Comparison of ENCODE assay signal across 14 cellular contexts in genomic region chr20:62394248-62395245, GRCh38. TPM values are rescaled to one million over a fixed set of nuclear protein-coding genes. Genes with fewer than 3 reads are reported as not detected.
A peak's percentile ranks its signal among the peaks of the same experiment; 100 is the strongest.
DNase-seq lines count a peak whose midpoint lies in the region; ATAC-seq and TF ChIP-seq lines count a peak whose summit lies in the region.
"Had no signal": no experiment of that assay in that cellular context is flagged by ENCODE, and none has a peak within 500 bp of the region (broad histone marks: within the 10 kb centered on the region; RNA-seq: fewer than 3 reads in every experiment).

No MANE protein-coding gene starts in this region.

- no peak overlapping the region for H4K8ac ChIP-seq in mesenchymal stem cell (ENCODE audit: low read length)

- CTCF ChIA-PET in activated naive CD4-positive, alpha-beta T cell treated with anti-CD3 and anti-CD28 coated beads, Interleukin-2, amount 10 ng/mL, durations not matched to agents 7 days and 5 days (lab: Charles Lee) = interaction anchor here (1.4 to 1.9 kb wide), 2 partner anchors 12 to 16 kb away, joined by 3 to 4 read pairs; no protein-coding TSS in a partner anchor

- peak overlapping the region; percentile 45 for H3K27ac Mint-ChIP-seq in activated naive CD4-positive, alpha-beta T cell treated with anti-CD3 and anti-CD28 coated beads, Interleukin-2, amount 10 ng/mL, durations not matched to agents 7 days and 5 days
- no peak overlapping the region for H3K27ac Mint-ChIP-seq in natural killer cell

- no peak overlapping the region for H3K4ac ChIP-seq in mesenchymal stem cell (ENCODE audit: low read depth in 1 of 2, low read length in 2 of 2)

- no peaks in the 10 kb centered on the region for H3K27me3 Mint-ChIP-seq in activated naive CD4-positive, alpha-beta T cell treated with anti-CD3 and anti-CD28 coated beads, Interleukin-2, amount 10 ng/mL, durations not matched to agents 7 days and 5 days
- H3K27me3 Mint-ChIP-seq in natural killer cell (ENCODE audit: low read depth in 2 of 2) = no peaks in the 10 kb centered on the region
- H3K27me3 Mint-ChIP-seq: CD8-positive, alpha-beta memory T cell had no signal

- H3K18ac ChIP-seq in mesenchymal stem cell (ENCODE audit: low read depth in 1 of 2, low read length in 2 of 2) = no peak overlapping the region

- H3K4me3 Mint-ChIP-seq in activated naive CD4-positive, alpha-beta T cell treated with anti-CD3 and anti-CD28 coated beads, Interleukin-2, amount 10 ng/mL, durations not matched to agents 7 days and 5 days = no peak overlapping the region
- H3K4me3 Mint-ChIP-seq in natural killer cell = no peak overlapping the region
- H3K4me3 Mint-ChIP-seq: CD8-positive, alpha-beta memory T cell had no signal

- H3K79me1 ChIP-seq in mesenchymal stem cell (replicated peaks; ENCODE audit: low read length, poor library complexity, severe bottlenecking) = peaks cover 15% of the 10 kb centered on the region

- no peaks in the 10 kb centered on the region for H3K9me3 ChIP-seq in NT2/D1 (ENCODE audit: insufficient read depth, low read length)
- no peaks in the 10 kb centered on the region for H3K9me3 ChIP-seq in mesenchymal stem cell (ENCODE audit: control insufficient read depth, low read length)
- H3K9me3 ChIP-seq: HAP-1 had no signal

- H3K23ac ChIP-seq in mesenchymal stem cell (ENCODE audit: low read length in 2 of 2) = peak overlapping the region in 1 of 2 experiments; percentile 25

- ATAC-seq in esophagus mucosa (no peak), natural killer cell (no peak)

- H3K4me3 ChIP-seq in NT2/D1 (ENCODE audit: insufficient read length, low read depth) = no peak overlapping the region
- H3K4me3 ChIP-seq in mesenchymal stem cell (ENCODE audit: insufficient read depth in 1 of 2, low read depth in 1 of 2, low read length in 2 of 2) = no peak overlapping the region
- H3K4me3 ChIP-seq: BLaER1, HAP-1 had no signal

- TF ChIP-seq CTCF in natural killer cell (IDR thresholded peaks at IDR 0.05) = no peak

- H3K14ac ChIP-seq in mesenchymal stem cell (ENCODE audit: low read length in 2 of 2) = no peak overlapping the region

- H2BK120ac ChIP-seq in mesenchymal stem cell (ENCODE audit: low read depth, low read length) = no peak overlapping the region

- H3K9ac ChIP-seq in NT2/D1 (ENCODE audit: insufficient read length, low read depth) = peak overlapping the region; percentile 26
- no peak overlapping the region for H3K9ac ChIP-seq in mesenchymal stem cell (ENCODE audit: low read length)
- H3K9ac ChIP-seq: BLaER1 had no signal

- WGBS in mesenchymal stem cell = 92% methylated on average over 43 of the region's 44 CpGs

- H3K4me1 ChIP-seq in NT2/D1 (ENCODE audit: insufficient read depth, insufficient read length) (no peaks in the 10 kb centered on the region), mesenchymal stem cell (ENCODE audit: control insufficient read depth, insufficient read depth, low read depth, low read length) (peaks cover 6% of the 10 kb centered on the region)
- H3K4me1 ChIP-seq: HAP-1 had no signal

- H3K27ac ChIP-seq in mesenchymal stem cell (ENCODE audit: low read length, poor library complexity, severe bottlenecking) = no peak overlapping the region

- H2BK15ac ChIP-seq in mesenchymal stem cell (ENCODE audit: low read depth, poor library complexity, severe bottlenecking) = peak overlapping the region; percentile 0

- H4K91ac ChIP-seq in mesenchymal stem cell (ENCODE audit: low read length) = no peak overlapping the region

- no peak overlapping the region for H2AK5ac ChIP-seq in mesenchymal stem cell (ENCODE audit: low read length, severe bottlenecking)

- no peak overlapping the region for H3K4me2 ChIP-seq in mesenchymal stem cell (ENCODE audit: low read length, poor library complexity, severe bottlenecking)
- H3K4me2 ChIP-seq: BLaER1 had no signal

- no peaks in the 10 kb centered on the region for H3K4me1 Mint-ChIP-seq in activated naive CD4-positive, alpha-beta T cell treated with anti-CD3 and anti-CD28 coated beads, Interleukin-2, amount 10 ng/mL, durations not matched to agents 7 days and 5 days
- H3K4me1 Mint-ChIP-seq in natural killer cell = peaks cover 8% of the 10 kb centered on the region in 2 donors

- no peak overlapping the region for H2AFZ ChIP-seq in mesenchymal stem cell (ENCODE audit: low read depth, low read length)

- H2BK5ac ChIP-seq in mesenchymal stem cell (ENCODE audit: low read depth, low read length, poor library complexity, severe bottlenecking) = no peak overlapping the region

- peaks cover 68% of the 10 kb centered on the region for H3K36me3 ChIP-seq in NT2/D1 (ENCODE audit: insufficient read depth, insufficient read length, low read length)
- H3K36me3 ChIP-seq in mesenchymal stem cell (ENCODE audit: control insufficient read depth in 1 of 2, insufficient read depth in 2 of 2, low read depth in 1 of 2, low read length in 2 of 2) = peaks cover 45 to 89% of the 10 kb centered on the region in 2 experiments

- H2BK12ac ChIP-seq in mesenchymal stem cell (ENCODE audit: low read length in 2 of 2) = no peak overlapping the region

- DNase-seq in activated naive CD4-positive, alpha-beta T cell treated with anti-CD3 and anti-CD28 coated beads, Interleukin-2, amount 10 ng/mL, durations not matched to agents 7 days and 5 days = no peak
- DNase-seq in activated naive CD4-positive, alpha-beta T cell treated with Interleukin-2 at 50 U/mL for 16 hours = no peak
- DNase-seq in NT2/D1 (ENCODE audit: low read depth, low spot score) (no peak), mesenchymal stem cell (no peak), natural killer cell (no peak)
- DNase-seq: 8988T; AML-193; CD8-positive, alpha-beta memory T cell; GF-D8; GOT3 had no signal

- H3K36me3 Mint-ChIP-seq in activated naive CD4-positive, alpha-beta T cell treated with anti-CD3 and anti-CD28 coated beads, Interleukin-2, amount 10 ng/mL, durations not matched to agents 7 days and 5 days = peaks cover 16% of the 10 kb centered on the region
- H3K36me3 Mint-ChIP-seq in natural killer cell = no peaks in the 10 kb centered on the region

- no peaks in the 10 kb centered on the region for H3K27me3 ChIP-seq in NT2/D1 (ENCODE audit: insufficient read depth, insufficient read length)
- H3K27me3 ChIP-seq in mesenchymal stem cell (ENCODE audit: control insufficient read depth in 1 of 2, insufficient read depth in 1 of 2, low read length in 2 of 2) = no peaks in the 10 kb centered on the region
- H3K27me3 ChIP-seq: BLaER1 had no signal

- peaks cover 1% of the 10 kb centered on the region for H3K9me3 Mint-ChIP-seq in activated naive CD4-positive, alpha-beta T cell treated with anti-CD3 and anti-CD28 coated beads, Interleukin-2, amount 10 ng/mL, durations not matched to agents 7 days and 5 days
- H3K9me3 Mint-ChIP-seq in natural killer cell = peaks cover 0 to 3% of the 10 kb centered on the region in 2 donors
- H3K9me3 Mint-ChIP-seq: CD8-positive, alpha-beta memory T cell had no signal

- intact Hi-C loops in natural killer cell (cut with micrococcal nuclease) = no loop called here

RNA-seq across cellular contexts. Expression of gene RPS21, which starts 7.6 kb away (rescaled TPM):
- 2,383 TPM for polyA plus RNA-seq in mesenchymal stem cell (2013, experiment 1 of 2)
- polyA plus RNA-seq in mesenchymal stem cell (2013, experiment 2 of 2) = 2,319 TPM
- total RNA-seq in esophagus mucosa (1,745 TPM), natural killer cell (1,000 to 10,000 TPM in 2 of 3 donors, 100 to 1,000 TPM in 1; 887 to 1,244 (median 1,112) TPM)

RNA-seq across cellular contexts. Expression of gene CABLES2, which starts 12.5 kb away (rescaled TPM):
- 5.4 TPM for polyA plus RNA-seq in mesenchymal stem cell (2013, experiment 1 of 2)
- polyA plus RNA-seq in mesenchymal stem cell (2013, experiment 2 of 2) = 5.4 TPM
- 2.4 TPM for total RNA-seq in esophagus mucosa
- total RNA-seq in natural killer cell = 1 to 10 TPM; 8.0 to 9.3 (median 8.4) TPM

RNA-seq across cellular contexts. Expression of gene LAMA5, which starts 27.4 kb away (rescaled TPM):
- 70.0 TPM for polyA plus RNA-seq in mesenchymal stem cell (2013, experiment 1 of 2)
- 65.1 TPM for polyA plus RNA-seq in mesenchymal stem cell (2013, experiment 2 of 2)
- total RNA-seq in esophagus mucosa = 83.4 TPM
- 1 to 10 TPM; 1.0 to 4.3 (median 1.4) TPM for total RNA-seq in natural killer cell
- polyA plus RNA-seq: CD8-positive, alpha-beta memory T cell had no signal

RNA-seq across cellular contexts. Expression of gene RBBP8NL, which starts 32.8 kb away (rescaled TPM):
- not detected for polyA plus RNA-seq in mesenchymal stem cell (2013, experiment 1 of 2)
- not detected for polyA plus RNA-seq in mesenchymal stem cell (2013, experiment 2 of 2)
- total RNA-seq in esophagus mucosa (5.1 TPM), natural killer cell (not detected)
- total RNA-seq: CD8-positive, alpha-beta memory T cell; HT1080 had no signal
- polyA plus RNA-seq: CD8-positive, alpha-beta memory T cell had no signal

Comparison
In these comparisons a context has a peak if more than half of its experiments do, and no peak if none do; other contexts are left out.
1. RNA of gene LAMA5, which starts 27.4 kb away (total RNA-seq): 83.4 TPM in esophagus mucosa (single experiment); 1.0 to 4.3 TPM in natural killer cell; every median in the first group is over 10 times any median in the second.